Comparison of ENCODE assay signal across 1 cellular context in genomic region chr10:70927221-70927943, GRCh38.
TF ChIP-seq lines count a peak whose summit lies in the region.

No MANE protein-coding gene starts in this region.

TF ChIP-seq in K562, 482 proteins besides CTCF, POLR2A, EP300 and RAD21:
- TF ChIP-seq TAF15 (IDR thresholded peaks at IDR 0.05; ENCODE audit: low read depth, low read length): no peak
- peak; percentile 22; the same call in 1 of the 2 replicates for TF ChIP-seq EGR1 (conservative IDR thresholded peaks at IDR 0.05)
- peak; percentile 26; the same call in 1 of the 2 replicates for TF ChIP-seq MAFG (tag; conservative IDR thresholded peaks at IDR 0.05)
- no peak for TF ChIP-seq HMGN3 (IDR thresholded peaks at IDR 0.05; ENCODE audit: borderline replicate concordance, extremely low read depth, insufficient read length, low read depth, low read length)
- no peak for TF ChIP-seq HNRNPUL1 (IDR thresholded peaks at IDR 0.05; ENCODE audit: low read length)
- TF ChIP-seq SPI1 (IDR thresholded peaks at IDR 0.05; ENCODE audit: borderline replicate concordance, low read depth, low read length): peak; percentile 69; the same call in 1 of the 2 replicates
- TF ChIP-seq POU5F1 (IDR thresholded peaks at IDR 0.05; ENCODE audit: borderline replicate concordance, low read depth, low read length, partially characterized antibody): no peak
- TF ChIP-seq ILF3 (IDR thresholded peaks at IDR 0.05; ENCODE audit: borderline replicate concordance): no peak
